Comparison of ENCODE assay signal across 8 cellular contexts in genomic region chr3:9104121-9104520, GRCh38.
"Had no signal": no experiment of that assay in that cellular context is flagged by ENCODE, and none has a peak within 500 bp of the region (broad histone marks: within the 10 kb centered on the region; RNA-seq: fewer than 3 reads in every experiment).

No MANE protein-coding gene starts in this region.

- H3K9me3 ChIP-seq: HAP-1 had no signal

- H3K36me3 ChIP-seq: HAP-1 had no signal

- H2AFZ ChIP-seq: GM23338 had no signal

- H3K4me3 ChIP-seq: GM23338, HAP-1 had no signal

- ATAC-seq: GM23338, HCT116 had no signal

- DNase-seq: H7, HFFc6, IMR-90, KBM-7 had no signal

- H3K27ac ChIP-seq: HL-60 had no signal

- H3K4me2 ChIP-seq: GM23338 had no signal
